In the genomic region with DNA sequence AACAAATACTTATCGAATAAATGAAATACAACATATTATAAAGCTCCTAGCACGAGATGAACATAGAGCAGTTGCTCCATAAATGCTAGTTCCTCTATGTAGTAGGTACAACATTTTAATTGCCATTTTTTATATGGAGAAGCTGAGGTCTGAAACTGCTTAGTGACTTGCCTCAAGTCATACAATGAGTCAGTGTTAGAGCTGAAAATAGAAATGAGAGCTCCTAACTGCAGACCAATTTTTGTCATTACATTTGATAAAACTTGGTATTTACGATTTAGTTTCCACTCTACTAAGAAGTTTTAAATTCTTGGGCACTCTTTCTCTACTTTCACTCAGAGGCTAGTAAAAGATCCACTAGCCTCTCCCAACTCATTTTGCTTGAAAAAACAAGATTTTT, we compare ENCODE assay signal across 12 cellular contexts. TPM values are rescaled to one million over a fixed set of nuclear protein-coding genes. Genes with fewer than 3 reads are reported as not detected.
A peak's percentile ranks its signal among the peaks of the same experiment; 100 is the strongest.
DNase-seq lines count a peak whose midpoint lies in the region; ATAC-seq and TF ChIP-seq lines count a peak whose summit lies in the region.
"Had no signal": no experiment of that assay in that cellular context is flagged by ENCODE, and none has a peak within 500 bp of the region (broad histone marks: within the 10 kb centered on the region; RNA-seq: fewer than 3 reads in every experiment).

No MANE protein-coding gene starts in this region.

- no peak overlapping the region for H3K4me3 ChIP-seq in PC-9
- no peak overlapping the region for H3K4me3 ChIP-seq in upper lobe of left lung
- H3K4me3 ChIP-seq: A549 had no signal

- no TSS peak for BruUV-seq in PC-9 (replicated peaks; lab: Mats Ljungman, UMichigan)

- H3K9me3 ChIP-seq in PC-9 (ENCODE audit: insufficient read depth, low read depth): no peaks in the 10 kb centered on the region
- no peaks in the 10 kb centered on the region for H3K9me3 ChIP-seq in upper lobe of left lung
- H3K9me3 ChIP-seq: A549 had no signal

- H3K27me3 Mint-ChIP-seq in activated CD8-positive, alpha-beta T cell treated with anti-CD3 and anti-CD28 coated beads for 36 hours: peaks cover 5% of the 10 kb centered on the region
- H3K27me3 Mint-ChIP-seq in activated CD8-positive, alpha-beta T cell treated with anti-CD3 and anti-CD28 coated beads, Interleukin-2, amount 10 ng/mL, durations not matched to agents 7 days and 5 days (ENCODE audit: low read depth): peaks cover 21% of the 10 kb centered on the region
- H3K27me3 Mint-ChIP-seq in immature natural killer cell (ENCODE audit: low read depth in 3 of 3): peaks cover 0 to 6% (median 5%) of the 10 kb centered on the region in 3 donors

- no peak overlapping the region for H2AFZ ChIP-seq in PC-9

- no peak for TF ChIP-seq POLR2A in upper lobe of left lung (IDR thresholded peaks at IDR 0.05)

- peaks cover 5% of the 10 kb centered on the region for H3K4me1 Mint-ChIP-seq in activated CD8-positive, alpha-beta T cell treated with anti-CD3 and anti-CD28 coated beads for 36 hours (ENCODE audit: low read depth)
- H3K4me1 Mint-ChIP-seq in activated CD8-positive, alpha-beta T cell treated with anti-CD3 and anti-CD28 coated beads, Interleukin-2, amount 10 ng/mL, durations not matched to agents 7 days and 5 days (ENCODE audit: low read depth): no peaks in the 10 kb centered on the region
- H3K4me1 Mint-ChIP-seq in immature natural killer cell: no peaks in the 10 kb centered on the region

- no peaks in the 10 kb centered on the region for H4K20me1 ChIP-seq in PC-9 (ENCODE audit: insufficient read depth)

- H3K4me2 ChIP-seq in PC-9: peak overlapping the region; percentile 17
- H3K4me2 ChIP-seq: A549 had no signal

- no peak for DNase-seq in activated CD8-positive, alpha-beta T cell treated with anti-CD3 and anti-CD28 coated beads for 36 hours
- DNase-seq in activated CD8-positive, alpha-beta T cell treated with anti-CD3 and anti-CD28 coated beads, Interleukin-2, amount 10 ng/mL, durations not matched to agents 7 days and 5 days: no peak
- DNase-seq in PC-9: peak in 1 of 2 experiments; percentile 53
- peak; percentile 46 for DNase-seq in fibroblast of gingiva (ENCODE audit: low read depth)
- DNase-seq in upper lobe of left lung: no peak
- DNase-seq in immature natural killer cell: no peak
- DNase-seq in NCI-H187 treated with DMSO at 0.1 percent for 48 hours (lab: John Stamatoyannopoulos, UW): no peak
- DNase-seq: cortex of kidney, SHP77 treated with DMSO at 0.1 percent for 48 hours had no signal

- no peak overlapping the region for H3K27ac Mint-ChIP-seq in activated CD8-positive, alpha-beta T cell treated with anti-CD3 and anti-CD28 coated beads for 36 hours
- no peak overlapping the region for H3K27ac Mint-ChIP-seq in activated CD8-positive, alpha-beta T cell treated with anti-CD3 and anti-CD28 coated beads, Interleukin-2, amount 10 ng/mL, durations not matched to agents 7 days and 5 days
- no peak overlapping the region for H3K27ac Mint-ChIP-seq in immature natural killer cell
- H3K27ac Mint-ChIP-seq: natural killer cell treated with Interleukin-12 subunit alpha and Interleukin-12 subunit beta and Interleukin-15 and Interleukin-18, amount 100 ng/mL, for 72 hours had no signal

- TF ChIP-seq CTCF in activated CD8-positive, alpha-beta T cell treated with anti-CD3 and anti-CD28 coated beads for 36 hours (IDR thresholded peaks at IDR 0.05): no peak
- TF ChIP-seq CTCF in PC-9 (conservative IDR thresholded peaks at IDR 0.05) (no peak), upper lobe of left lung (IDR thresholded peaks at IDR 0.05) (no peak)

- H3K36me3 ChIP-seq in PC-9 (ENCODE audit: low read depth): no peaks in the 10 kb centered on the region
- no peaks in the 10 kb centered on the region for H3K36me3 ChIP-seq in upper lobe of left lung

- peaks cover 22% of the 10 kb centered on the region for H3F3A ChIP-seq in PC-9 (ENCODE audit: insufficient read depth, low read depth)

- H3K4me1 ChIP-seq in PC-9 (replicated peaks; ENCODE audit: insufficient read depth): peaks cover 48% of the 10 kb centered on the region
- H3K4me1 ChIP-seq in upper lobe of left lung: peaks cover 23 to 46% (median 32%) of the 10 kb centered on the region in 4 donors

- H3K9me2 ChIP-seq in PC-9 (ENCODE audit: insufficient read depth): no peaks in the 10 kb centered on the region

- CTCF ChIA-PET in activated CD8-positive, alpha-beta T cell treated with anti-CD3 and anti-CD28 coated beads for 36 hours (lab: Charles Lee): interaction anchor here (1.0 to 1.4 kb wide), 2 partner anchors 55 to 111 kb away, joined by 4 to 8 read pairs; no protein-coding TSS in a partner anchor
- CTCF ChIA-PET in activated CD8-positive, alpha-beta T cell treated with anti-CD3 and anti-CD28 coated beads, Interleukin-2, amount 10 ng/mL, durations not matched to agents 7 days and 5 days (lab: Charles Lee): interaction anchor here (0.7 to 1.4 kb wide), 3 partner anchors 9 to 121 kb away, joined by 3 to 6 read pairs (median 5); no protein-coding TSS in a partner anchor
- CTCF ChIA-PET in PC-9 (lab: Charles Lee): interaction anchor here (0.6 to 1.4 kb wide), 3 partner anchors 50 to 115 kb away, joined by 3 to 4 read pairs (median 3); no protein-coding TSS in a partner anchor

- ATAC-seq in activated CD8-positive, alpha-beta T cell treated with anti-CD3 and anti-CD28 coated beads for 36 hours: peak; percentile 69
- ATAC-seq in activated CD8-positive, alpha-beta T cell treated with anti-CD3 and anti-CD28 coated beads, Interleukin-2, amount 10 ng/mL, durations not matched to agents 7 days and 5 days: no peak
- peak in 1 of 2 donors; percentile 34 for ATAC-seq in upper lobe of left lung (ENCODE audit: low FRiP score in 2 of 2)
- no peak for ATAC-seq in HG03565 (IDR thresholded peaks at IDR 0.05; ENCODE audit: unreplicated experiment)
- ATAC-seq: A549; natural killer cell treated with Interleukin-12 subunit alpha and Interleukin-12 subunit beta and Interleukin-15 and Interleukin-18, amount 100 ng/mL, for 72 hours had no signal

- no peaks in the 10 kb centered on the region for H3K9me3 Mint-ChIP-seq in activated CD8-positive, alpha-beta T cell treated with anti-CD3 and anti-CD28 coated beads for 36 hours
- no peaks in the 10 kb centered on the region for H3K9me3 Mint-ChIP-seq in activated CD8-positive, alpha-beta T cell treated with anti-CD3 and anti-CD28 coated beads, Interleukin-2, amount 10 ng/mL, durations not matched to agents 7 days and 5 days (ENCODE audit: insufficient read depth)
- H3K9me3 Mint-ChIP-seq in immature natural killer cell: no peaks in the 10 kb centered on the region
- H3K9me3 Mint-ChIP-seq: natural killer cell treated with Interleukin-12 subunit alpha and Interleukin-12 subunit beta and Interleukin-15 and Interleukin-18, amount 100 ng/mL, for 72 hours had no signal

- H3K36me3 Mint-ChIP-seq in activated CD8-positive, alpha-beta T cell treated with anti-CD3 and anti-CD28 coated beads for 36 hours (ENCODE audit: low read depth): no peaks in the 10 kb centered on the region
- no peaks in the 10 kb centered on the region for H3K36me3 Mint-ChIP-seq in activated CD8-positive, alpha-beta T cell treated with anti-CD3 and anti-CD28 coated beads, Interleukin-2, amount 10 ng/mL, durations not matched to agents 7 days and 5 days (ENCODE audit: low read depth)
- H3K36me3 Mint-ChIP-seq in immature natural killer cell: no peaks in the 10 kb centered on the region
- H3K36me3 Mint-ChIP-seq: natural killer cell treated with Interleukin-12 subunit alpha and Interleukin-12 subunit beta and Interleukin-15 and Interleukin-18, amount 100 ng/mL, for 72 hours had no signal

- no peaks in the 10 kb centered on the region for H3K27me3 ChIP-seq in PC-9 (ENCODE audit: insufficient read depth, low read depth)
- no peaks in the 10 kb centered on the region for H3K27me3 ChIP-seq in upper lobe of left lung

- no peaks in the 10 kb centered on the region for H3K79me2 ChIP-seq in PC-9 (ENCODE audit: low read depth)

- POLR2A ChIA-PET in activated CD8-positive, alpha-beta T cell treated with anti-CD3 and anti-CD28 coated beads for 36 hours (lab: Charles Lee): no interaction called here
- POLR2A ChIA-PET in activated CD8-positive, alpha-beta T cell treated with anti-CD3 and anti-CD28 coated beads, Interleukin-2, amount 10 ng/mL, durations not matched to agents 7 days and 5 days (lab: Charles Lee): no interaction called here
- POLR2A ChIA-PET in PC-9 (lab: Charles Lee; ENCODE audit: unreplicated experiment): interaction anchor here (0.6 kb wide), 1 partner anchor 1081 kb away, joined by 4 read pairs; no protein-coding TSS in a partner anchor

- intact Hi-C loops in activated CD8-positive, alpha-beta T cell treated with anti-CD3 and anti-CD28 coated beads for 36 hours (cut with micrococcal nuclease): no loop called here
- intact Hi-C loops in PC-9 (cut with micrococcal nuclease; ENCODE audit: unreplicated experiment): no loop called here

- TF ChIP-seq EP300 in upper lobe of left lung (IDR thresholded peaks at IDR 0.05): no peak

- no peak overlapping the region for H3K4me3 Mint-ChIP-seq in activated CD8-positive, alpha-beta T cell treated with anti-CD3 and anti-CD28 coated beads for 36 hours
- H3K4me3 Mint-ChIP-seq in activated CD8-positive, alpha-beta T cell treated with anti-CD3 and anti-CD28 coated beads, Interleukin-2, amount 10 ng/mL, durations not matched to agents 7 days and 5 days: no peak overlapping the region
- no peak overlapping the region for H3K4me3 Mint-ChIP-seq in immature natural killer cell
- H3K4me3 Mint-ChIP-seq: natural killer cell treated with Interleukin-12 subunit alpha and Interleukin-12 subunit beta and Interleukin-15 and Interleukin-18, amount 100 ng/mL, for 72 hours had no signal

- 61 to 63% methylated on average over 3 of the region's 3 CpGs for WGBS in upper lobe of left lung, 2 donors

- H3K27ac ChIP-seq in PC-9: peak overlapping the region; percentile 4; the same call in 1 of the 2 replicates
- H3K27ac ChIP-seq in upper lobe of left lung: peak overlapping the region; percentile 39 to 66 (median 47)
- H3K27ac ChIP-seq: A549 had no signal

RNA-seq across cellular contexts. Expression of a gene that starts 8.0 kb away (rescaled TPM):
- 100 to 1,000 TPM; 173 to 179 TPM for total RNA-seq in activated CD8-positive, alpha-beta T cell treated with anti-CD3 and anti-CD28 coated beads for 36 hours
- total RNA-seq in activated CD8-positive, alpha-beta T cell treated with anti-CD3 and anti-CD28 coated beads, Interleukin-2, amount 10 ng/mL, durations not matched to agents 7 days and 5 days: 100 to 1,000 TPM; 177 to 188 TPM
- total RNA-seq in PC-9 (2021) (709 and 770 TPM in 2 replicates), upper lobe of left lung (100 to 1,000 TPM in 4 of 6 donors, 10 to 100 TPM in 2; 72.3 to 314 (median 186) TPM)
- polyA plus RNA-seq in immature natural killer cell: 100 to 1,000 TPM; 379 to 442 (median 439) TPM

RNA-seq across cellular contexts. Expression of a gene that starts 57.6 kb away (rescaled TPM):
- total RNA-seq in activated CD8-positive, alpha-beta T cell treated with anti-CD3 and anti-CD28 coated beads for 36 hours: 10 to 100 TPM; 54.9 to 59.5 TPM
- total RNA-seq in activated CD8-positive, alpha-beta T cell treated with anti-CD3 and anti-CD28 coated beads, Interleukin-2, amount 10 ng/mL, durations not matched to agents 7 days and 5 days: 10 to 100 TPM; 73.7 to 80.0 TPM
- 170 and 174 TPM in 2 replicates for total RNA-seq in PC-9 (2021)
- total RNA-seq in upper lobe of left lung: 10 to 100 TPM; 37.5 to 96.4 (median 78.9) TPM
- 10 to 100 TPM; 10.4 to 15.2 (median 12.4) TPM for polyA plus RNA-seq in immature natural killer cell
